ENCODE assay signal across 9 cellular contexts in genomic region chr1:206508130-206508884, GRCh38. TPM values are rescaled to one million over a fixed set of nuclear protein-coding genes. Genes with fewer than 3 reads are reported as not detected.
A peak's percentile ranks its signal among the peaks of the same experiment; 100 is the strongest.
DNase-seq lines count a peak whose midpoint lies in the region; ATAC-seq and TF ChIP-seq lines count a peak whose summit lies in the region.
"Had no signal": no experiment of that assay in that cellular context is flagged by ENCODE, and none has a peak within 500 bp of the region (broad histone marks: within the 10 kb centered on the region; RNA-seq: fewer than 3 reads in every experiment).

No MANE protein-coding gene starts in this region.

- H3K27me3 Mint-ChIP-seq in natural killer cell (ENCODE audit: low read depth in 2 of 2): peaks cover 0 to 6% of the 10 kb centered on the region in 2 donors

- POLR2A ChIA-PET in AG04450 (lab: Yijun Ruan, JAX): no interaction called here

- H3K4me1 ChIP-seq in effector memory CD4-positive, alpha-beta T cell (ENCODE audit: control insufficient read depth, insufficient read depth, low read length, poor library complexity, severe bottlenecking): peaks cover 13% of the 10 kb centered on the region

- TF ChIP-seq CTCF in AG04450 (IDR thresholded peaks at IDR 0.05; ENCODE audit: low read depth, low read length) (no peak), LNCaP clone FGC (IDR thresholded peaks at IDR 0.05; ENCODE audit: control insufficient read depth, extremely low read depth, insufficient read depth) (no peak), natural killer cell (IDR thresholded peaks at IDR 0.05) (no peak)

- H3K9me3 Mint-ChIP-seq in natural killer cell: no peaks in the 10 kb centered on the region

- H3K4me3 Mint-ChIP-seq in natural killer cell: peak overlapping the region; percentile 76

- CTCF ChIA-PET in AG04450 (lab: Charles Lee): interaction anchor here (3.9 kb wide), 1 partner anchor 76 kb away, joined by 24 read pairs; no protein-coding TSS in a partner anchor

- H3K4me1 Mint-ChIP-seq in natural killer cell: peaks cover 36 to 47% of the 10 kb centered on the region in 2 donors

- no peak for ATAC-seq in natural killer cell

- H3K36me3 Mint-ChIP-seq in natural killer cell: no peaks in the 10 kb centered on the region

- intact Hi-C loops in natural killer cell (cut with micrococcal nuclease): loop anchor here (5.0 kb wide), 1 partner anchor 44 kb away; no protein-coding TSS in a partner anchor

- no peaks in the 10 kb centered on the region for H3K36me3 ChIP-seq in effector memory CD4-positive, alpha-beta T cell (ENCODE audit: control insufficient read depth, insufficient read depth, low read length)

- H3K4me3 ChIP-seq in AG04450 (ENCODE audit: low read depth, low read length): peak overlapping the region; percentile 60
- peak overlapping the region; percentile 52 for H3K4me3 ChIP-seq in LNCaP clone FGC (ENCODE audit: low read depth, low read length)
- H3K4me3 ChIP-seq in effector memory CD4-positive, alpha-beta T cell (ENCODE audit: insufficient read depth, low read depth, low read length, poor library complexity, severe bottlenecking): peak overlapping the region; percentile 62

- no peak overlapping the region for H3K27ac ChIP-seq in AG04450 (ENCODE audit: low read depth, low read length)
- no peak overlapping the region for H3K27ac ChIP-seq in effector memory CD4-positive, alpha-beta T cell (ENCODE audit: insufficient read depth, low read length, poor library complexity, severe bottlenecking)

- H3K9me3 ChIP-seq in AG04450 (ENCODE audit: control insufficient read depth, insufficient read depth, low read length): no peaks in the 10 kb centered on the region; the same call in 1 of the 2 replicates
- no peaks in the 10 kb centered on the region for H3K9me3 ChIP-seq in effector memory CD4-positive, alpha-beta T cell (ENCODE audit: control insufficient read depth, low read length)

- H3K27ac Mint-ChIP-seq in natural killer cell: peak overlapping the region in 1 of 2 donors; percentile 44

- H3K27me3 ChIP-seq in AG04450 (ENCODE audit: control insufficient read depth, insufficient read depth, low read length): peaks cover 8% of the 10 kb centered on the region
- peaks cover 7% of the 10 kb centered on the region for H3K27me3 ChIP-seq in effector memory CD4-positive, alpha-beta T cell (replicated peaks; ENCODE audit: control insufficient read depth, insufficient read depth, low read length, poor library complexity, severe bottlenecking)

- DNase-seq in AG04450 (ENCODE audit: low read depth, low spot score) (no peak), LNCaP clone FGC (ENCODE audit: low read depth) (no peak), natural killer cell (no peak), SHP77 treated with DMSO at 0.1 percent for 48 hours (lab: John Stamatoyannopoulos, UW) (no peak), UCSD-AML1 (lab: John Stamatoyannopoulos, UW; ENCODE audit: unreplicated experiment) (no peak), globus pallidus (ENCODE audit: low spot score) (no peak)
- DNase-seq in effector memory CD4-positive, alpha-beta T cell: no peak
- no peak for DNase-seq in stimulated activated CD8-positive, alpha-beta memory T cell treated with anti-CD3 and anti-CD28 coated beads, Interleukin-4, amount 100 ng/mL, for 48 hours
- DNase-seq: trophoblast cell had no signal

RNA-seq across cellular contexts. Expression of gene RASSF5, which starts 1.0 kb away (rescaled TPM):
- 2.3 and 2.4 TPM in 2 replicates for polyA plus RNA-seq in AG04450 (2011; rRNA removed)
- 3.2 and 4.4 TPM in 2 replicates for polyA minus RNA-seq in AG04450 (2011; rRNA and poly(A)+ RNA removed)
- 100 to 1,000 TPM; 231 to 333 (median 279) TPM for total RNA-seq in natural killer cell

RNA-seq across cellular contexts. Expression of gene IKBKE, which starts 38.0 kb away (rescaled TPM):
- 20.8 and 27.6 TPM in 2 replicates for polyA plus RNA-seq in AG04450 (2011; rRNA removed)
- 38.9 and 52.9 TPM in 2 replicates for polyA minus RNA-seq in AG04450 (2011; rRNA and poly(A)+ RNA removed)
- total RNA-seq in natural killer cell: 10 to 100 TPM; 31.6 to 34.6 (median 32.2) TPM
